Comparison of ENCODE assay signal across 17 cellular contexts in genomic region chr14:91218041-91218440, GRCh38. TPM values are rescaled to one million over a fixed set of nuclear protein-coding genes. Genes with fewer than 3 reads are reported as not detected.
DNase-seq lines count a peak whose midpoint lies in the region; ATAC-seq and TF ChIP-seq lines count a peak whose summit lies in the region.
"Had no signal": no experiment of that assay in that cellular context is flagged by ENCODE, and none has a peak within 500 bp of the region (broad histone marks: within the 10 kb centered on the region; RNA-seq: fewer than 3 reads in every experiment).

No MANE protein-coding gene starts in this region.

- H3K4me3 Mint-ChIP-seq in T-helper 2 cell treated with Interferon-gamma antibody and Interleukin-4, amounts not matched to agents 5 μg/mL and 100 μg/mL, for 36 hours: no peak overlapping the region
- peak overlapping the region; percentile 74 for H3K4me3 Mint-ChIP-seq in endothelial cell (ENCODE audit: unreplicated experiment)

- TF ChIP-seq CTCF in HEK293 (tag by site-specific recombination; IDR thresholded peaks at IDR 0.05) (no peak), endothelial cell (IDR thresholded peaks at IDR 0.05; ENCODE audit: unreplicated experiment) (no peak)

- H3K9me3 Mint-ChIP-seq in T-helper 2 cell treated with Interferon-gamma antibody and Interleukin-4, amounts not matched to agents 5 μg/mL and 100 μg/mL, for 36 hours: no peaks in the 10 kb centered on the region
- H3K9me3 Mint-ChIP-seq in endothelial cell (ENCODE audit: unreplicated experiment): no peaks in the 10 kb centered on the region

- H3K36me3 ChIP-seq in HEK293 (ENCODE audit: control insufficient read depth in 2 of 2, insufficient read depth in 1 of 2, low read length in 2 of 2): peaks cover 0 to 21% of the 10 kb centered on the region in 2 experiments; a peak in 1 of 3 replicates

- peaks cover 66% of the 10 kb centered on the region for H3K36me3 Mint-ChIP-seq in T-helper 2 cell treated with Interferon-gamma antibody and Interleukin-4, amounts not matched to agents 5 μg/mL and 100 μg/mL, for 36 hours (ENCODE audit: low read depth)
- peaks cover 53% of the 10 kb centered on the region for H3K36me3 Mint-ChIP-seq in endothelial cell (ENCODE audit: low read depth, unreplicated experiment)

- peak overlapping the region; percentile 50 for H3K27ac Mint-ChIP-seq in T-helper 2 cell treated with Interferon-gamma antibody and Interleukin-4, amounts not matched to agents 5 μg/mL and 100 μg/mL, for 36 hours
- peak overlapping the region; percentile 97 for H3K27ac Mint-ChIP-seq in endothelial cell (ENCODE audit: unreplicated experiment)

- POLR2A ChIA-PET in HEK293 (lab: Yijun Ruan, JAX): no interaction called here

- intact Hi-C loops in Right ventricle myocardium superior (cut with DNase I): no loop called here

- H3K27me3 Mint-ChIP-seq in T-helper 2 cell treated with Interferon-gamma antibody and Interleukin-4, amounts not matched to agents 5 μg/mL and 100 μg/mL, for 36 hours (ENCODE audit: low read depth): no peaks in the 10 kb centered on the region
- H3K27me3 Mint-ChIP-seq in endothelial cell (ENCODE audit: unreplicated experiment): peaks cover 27% of the 10 kb centered on the region

- no peaks in the 10 kb centered on the region for H3K4me1 ChIP-seq in HEK293 (ENCODE audit: control insufficient read depth, insufficient read depth, low read length)

- H3K4me3 ChIP-seq in HEK293 (ENCODE audit: low read depth, low read length) (no peak overlapping the region), skin epidermis (no peak overlapping the region)
- H3K4me3 ChIP-seq: PC-9 had no signal

- DNase-seq in T-helper 2 cell treated with Interferon-gamma antibody and Interleukin-4, amounts not matched to agents 5 μg/mL and 100 μg/mL, for 36 hours (ENCODE audit: low spot score): no peak
- DNase-seq in T-helper 2 cell: no peak
- DNase-seq in endothelial cell (ENCODE audit: low spot score): peak; percentile 17
- DNase-seq in Right ventricle myocardium superior: no peak
- no peak for DNase-seq in NCI-H82 (lab: John Stamatoyannopoulos, UW)
- DNase-seq: C1 segment of cervical spinal cord, Karpas-422, MM.1S, NCI-H1105, NCI-H187, NCI-H446, NCI-H748 treated with DMSO at 0.1 percent for 48 hours, PC-9 had no signal

- H3K9me3 ChIP-seq in HEK293 (ENCODE audit: control insufficient read depth, insufficient read depth, low read depth, low read length): no peaks in the 10 kb centered on the region

- H3K27ac ChIP-seq in HEK293 (ENCODE audit: extremely low read depth, low read depth, low read length): no peak overlapping the region
- peak overlapping the region in 13 of 21 experiments; percentile 8 to 87 (median 71) for H3K27ac ChIP-seq in skin epidermis
- H3K27ac ChIP-seq: 22Rv1, PC-9 had no signal

- H3K4me1 Mint-ChIP-seq in T-helper 2 cell treated with Interferon-gamma antibody and Interleukin-4, amounts not matched to agents 5 μg/mL and 100 μg/mL, for 36 hours (ENCODE audit: low read depth): peaks cover 22% of the 10 kb centered on the region
- H3K4me1 Mint-ChIP-seq in endothelial cell (ENCODE audit: unreplicated experiment): peaks cover 50% of the 10 kb centered on the region

- no peak for ATAC-seq in Right ventricle myocardium superior (ENCODE audit: poor library complexity)
- no peak for ATAC-seq in GM19455 (IDR thresholded peaks at IDR 0.05; ENCODE audit: unreplicated experiment)

- CTCF ChIA-PET in HEK293 (lab: Yijun Ruan, JAX): no interaction called here

TF ChIP-seq in HEK293, 187 proteins besides CTCF, POLR2A, EP300 and RAD21:
- TF ChIP-seq TCF7L2 (IDR thresholded peaks at IDR 0.05; ENCODE audit: borderline replicate concordance, low read depth, low read length) (no peak), ZNF140 (tag by site-specific recombination; IDR thresholded peaks at IDR 0.05) (0 out of 2 replicates have a peak, but pooled peaks have one; percentile 11), ZFP3 (tag by site-specific recombination; IDR thresholded peaks at IDR 0.05; ENCODE audit: low read depth) (no peak), ZNF561 (tag by site-specific recombination; IDR thresholded peaks at IDR 0.05; ENCODE audit: borderline replicate concordance) (no peak), ZNF146 (tag by site-specific recombination; IDR thresholded peaks at IDR 0.05) (no peak)

RNA-seq across cellular contexts. Expression of gene GPR68, which starts 26.5 kb away (rescaled TPM):
- total RNA-seq in endothelial cell (ENCODE audit: unreplicated experiment) (5.4 TPM), Right ventricle myocardium superior (0.13 TPM)
- total RNA-seq: PC-9 had no signal
